In genomic region chr1:59699227-59699847, GRCh38 we compare ENCODE assay signal across 8 cellular contexts.
DNase-seq lines count a peak whose midpoint lies in the region; ATAC-seq and TF ChIP-seq lines count a peak whose summit lies in the region.

No MANE protein-coding gene starts in this region.

- peak; percentile 89 for TF ChIP-seq CTCF in CD14-positive monocyte (IDR thresholded peaks at IDR 0.05)

- H3K9me3 Mint-ChIP-seq in CD14-positive monocyte (peaks cover 0 to 3% (median 0%) of the 10 kb centered on the region in 7 donors), immature natural killer cell (peaks cover 0 to 1% (median 0%) of the 10 kb centered on the region in 6 donors)
- H3K9me3 Mint-ChIP-seq in stimulated activated memory B cell treated with anti-CD40 and anti-IgM and Interleukin-4, amounts not matched to agents 10 μg/mL and 1 μg/mL and 100 μg/mL, for 72 hours: no peaks in the 10 kb centered on the region

- no peaks in the 10 kb centered on the region for H3K79me2 ChIP-seq in GM23248 (ENCODE audit: insufficient read depth)

- H3K36me3 Mint-ChIP-seq in CD14-positive monocyte (no peaks in the 10 kb centered on the region), immature natural killer cell (no peaks in the 10 kb centered on the region)
- H3K36me3 Mint-ChIP-seq in stimulated activated memory B cell treated with anti-CD40 and anti-IgM and Interleukin-4, amounts not matched to agents 10 μg/mL and 1 μg/mL and 100 μg/mL, for 72 hours: no peaks in the 10 kb centered on the region

- peak overlapping the region; percentile 28 for H2AFZ ChIP-seq in GM23248

- H3K36me3 ChIP-seq in GM23248 (ENCODE audit: low read depth): no peaks in the 10 kb centered on the region

- no peak for ATAC-seq in stimulated activated memory B cell treated with anti-CD40 and anti-IgM and Interleukin-4, amounts not matched to agents 10 μg/mL and 1 μg/mL and 100 μg/mL, for 72 hours
- ATAC-seq in GM18873 (IDR thresholded peaks at IDR 0.05; ENCODE audit: low FRiP score, unreplicated experiment): no peak
- no peak for ATAC-seq in GM18861 (IDR thresholded peaks at IDR 0.05; ENCODE audit: unreplicated experiment)

- H3K27ac Mint-ChIP-seq in CD14-positive monocyte: peak overlapping the region in 5 of 7 donors; percentile 17 to 86 (median 51)
- H3K27ac Mint-ChIP-seq in immature natural killer cell: no peak overlapping the region
- peak overlapping the region; percentile 64 for H3K27ac Mint-ChIP-seq in stimulated activated memory B cell treated with anti-CD40 and anti-IgM and Interleukin-4, amounts not matched to agents 10 μg/mL and 1 μg/mL and 100 μg/mL, for 72 hours

- H3K4me1 ChIP-seq in GM23248 (ENCODE audit: insufficient read depth): peaks cover 48% of the 10 kb centered on the region

- 38 to 40% methylated on average over 5 of the region's 5 CpGs for WGBS in GM23248 (ENCODE audit: low coverage in 1 of 2, low lambda C conversion rate in 2 of 2, missing lambda C conversion rate in 2 of 2), 2 experiments

- no peaks in the 10 kb centered on the region for H3K9me3 ChIP-seq in GM23248 (ENCODE audit: low read depth)

- intact Hi-C loops in CD14-positive monocyte (cut with micrococcal nuclease): loop anchor here (5.0 to 10.0 kb wide), 7 partner anchors 127 to 962 kb away; partner anchors contain the start of genes FGGY (in 2 of the 2) and JUN (in 1 of the 2)

- in situ Hi-C loops in GM23248 (cut with MboI): no loop called here

- peak overlapping the region; percentile 48 for H3K4me2 ChIP-seq in GM23248 (ENCODE audit: unreplicated experiment)

- H3K4me1 Mint-ChIP-seq in CD14-positive monocyte (peaks cover 42% of the 10 kb centered on the region), immature natural killer cell (peaks cover 20 to 30% of the 10 kb centered on the region in 2 donors)
- H3K4me1 Mint-ChIP-seq in stimulated activated memory B cell treated with anti-CD40 and anti-IgM and Interleukin-4, amounts not matched to agents 10 μg/mL and 1 μg/mL and 100 μg/mL, for 72 hours: peaks cover 26% of the 10 kb centered on the region

- no peak overlapping the region for H3K27ac ChIP-seq in GM23248

- H3K9ac ChIP-seq in GM23248: peak overlapping the region; percentile 46

- H3K27me3 ChIP-seq in GM23248 (replicated peaks; ENCODE audit: insufficient read depth): no peaks in the 10 kb centered on the region

- DNase-seq in CD14-positive monocyte (ENCODE audit: low spot score) (no peak), GM23248 (peak; percentile 68), NCI-H748 (lab: John Stamatoyannopoulos, UW; ENCODE audit: unreplicated experiment) (peak; percentile 54), amniotic epithelial cell (ENCODE audit: low read depth) (peak; percentile 51), immature natural killer cell (peak; percentile 41 to 56 (median 53))

- H3K4me3 Mint-ChIP-seq in CD14-positive monocyte: no peak overlapping the region
- H3K4me3 Mint-ChIP-seq in immature natural killer cell: no peak overlapping the region
- no peak overlapping the region for H3K4me3 Mint-ChIP-seq in stimulated activated memory B cell treated with anti-CD40 and anti-IgM and Interleukin-4, amounts not matched to agents 10 μg/mL and 1 μg/mL and 100 μg/mL, for 72 hours

- H3K9me2 ChIP-seq in GM23248 (ENCODE audit: insufficient read depth): no peaks in the 10 kb centered on the region

- no peaks in the 10 kb centered on the region for H4K20me1 ChIP-seq in GM23248 (ENCODE audit: insufficient read depth)

- peaks cover 36% of the 10 kb centered on the region for H3F3A ChIP-seq in GM23248 (ENCODE audit: insufficient read depth)

- H3K27me3 Mint-ChIP-seq in CD14-positive monocyte (ENCODE audit: low read depth in 3 of 3) (no peaks in the 10 kb centered on the region), immature natural killer cell (ENCODE audit: low read depth in 3 of 3) (no peaks in the 10 kb centered on the region)
- no peaks in the 10 kb centered on the region for H3K27me3 Mint-ChIP-seq in stimulated activated memory B cell treated with anti-CD40 and anti-IgM and Interleukin-4, amounts not matched to agents 10 μg/mL and 1 μg/mL and 100 μg/mL, for 72 hours

- peak overlapping the region; percentile 28 for H3K4me3 ChIP-seq in GM23248

Comparison
In these comparisons a context has a peak if more than half of its experiments do, and no peak if none do; other contexts are left out.
1. H3K27ac Mint-ChIP-seq: peak in CD14-positive monocyte (5 of 7) and stimulated activated memory B cell treated with anti-CD40 and anti-IgM and Interleukin-4, amounts not matched to agents 10 μg/mL and 1 μg/mL and 100 μg/mL, for 72 hours (single experiment); none in immature natural killer cell (0 of 6).